In the genomic region with DNA sequence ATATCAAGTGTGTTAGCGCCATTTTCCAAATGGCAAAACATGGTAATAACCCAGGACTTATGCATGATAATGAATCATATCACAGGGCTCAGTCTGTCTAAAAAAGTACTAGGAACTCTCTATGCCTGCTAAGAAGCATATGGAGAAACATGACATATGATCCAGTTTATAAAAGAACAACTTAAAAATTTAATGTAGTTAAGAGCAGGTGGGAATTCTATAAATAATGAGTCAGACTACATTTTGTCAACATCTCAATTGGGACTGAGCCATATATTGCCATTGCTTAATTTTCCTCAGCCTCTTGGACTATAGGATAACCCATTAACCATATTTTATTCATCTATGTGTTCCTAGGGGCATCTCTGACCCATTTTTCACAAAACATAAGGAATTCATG, we compare ENCODE assay signal across 26 cellular contexts.
"Had no signal": no experiment of that assay in that cellular context is flagged by ENCODE, and none has a peak within 500 bp of the region (broad histone marks: within the 10 kb centered on the region; RNA-seq: fewer than 3 reads in every experiment).

No MANE protein-coding gene starts in this region.

- H3K4me1 Mint-ChIP-seq: immature natural killer cell; naive thymus-derived CD4-positive, alpha-beta T cell; stimulated activated effector memory CD8-positive, alpha-beta T cell treated with anti-CD3 and anti-CD28 coated beads, Interleukin-12 subunit alpha, Interleukin-12 subunit beta, amount 100 ng/mL, for 72 hours had no signal

- H3K9me3 ChIP-seq: left lung, lower lobe of right lung, mucosa of descending colon, pancreas, prostate gland, spleen, suprapubic skin, thoracic aorta, tibial artery, upper lobe of right lung had no signal

- H3K27me3 Mint-ChIP-seq: natural killer cell treated with Interleukin-12 subunit alpha and Interleukin-12 subunit beta and Interleukin-15 and Interleukin-18, amount 100 ng/mL, for 72 hours; stimulated activated naive CD8-positive, alpha-beta T cell treated with anti-CD3 and anti-CD28 coated beads, Interleukin-15, Interleukin-2, amounts not matched to agents 100 ng/mL and 50 ng/mL, for 24 hours had no signal

- H3K36me3 Mint-ChIP-seq: immature natural killer cell; naive thymus-derived CD4-positive, alpha-beta T cell; natural killer cell treated with Interleukin-12 subunit alpha and Interleukin-12 subunit beta and Interleukin-15 and Interleukin-18, amount 100 ng/mL, for 72 hours; stimulated activated effector memory CD8-positive, alpha-beta T cell treated with anti-CD3 and anti-CD28 coated beads, Interleukin-12 subunit alpha, Interleukin-12 subunit beta, amount 100 ng/mL, for 72 hours had no signal

- H3K27ac ChIP-seq: left lung, lower lobe of right lung, pancreas, prostate gland, skin epidermis, spleen, suprapubic skin, thoracic aorta, tibial artery, upper lobe of right lung had no signal

- H3K27ac Mint-ChIP-seq: immature natural killer cell; naive thymus-derived CD4-positive, alpha-beta T cell; natural killer cell treated with Interleukin-12 subunit alpha and Interleukin-12 subunit beta and Interleukin-15 and Interleukin-18, amount 100 ng/mL, for 72 hours; stimulated activated effector memory CD8-positive, alpha-beta T cell treated with anti-CD3 and anti-CD28 coated beads, Interleukin-12 subunit alpha, Interleukin-12 subunit beta, amount 100 ng/mL, for 72 hours; stimulated activated naive CD8-positive, alpha-beta T cell treated with anti-CD3 and anti-CD28 coated beads, Interleukin-15, Interleukin-2, amounts not matched to agents 100 ng/mL and 50 ng/mL, for 24 hours had no signal

- H3K4me1 ChIP-seq: left lung, lower lobe of right lung, pancreas, prostate gland, spleen, suprapubic skin, tibial artery, upper lobe of right lung had no signal

- ATAC-seq: left lung; lower lobe of right lung; naive thymus-derived CD4-positive, alpha-beta T cell; natural killer cell treated with Interleukin-12 subunit alpha and Interleukin-12 subunit beta and Interleukin-15 and Interleukin-18, amount 100 ng/mL, for 72 hours; pancreas; right cardiac atrium; sciatic nerve; stimulated activated effector memory CD8-positive, alpha-beta T cell treated with anti-CD3 and anti-CD28 coated beads, Interleukin-12 subunit alpha, Interleukin-12 subunit beta, amount 100 ng/mL, for 72 hours; upper lobe of right lung had no signal

- H3K27me3 ChIP-seq: left lung, pancreas, spleen, suprapubic skin, tibial artery, upper lobe of right lung had no signal

- H3K36me3 ChIP-seq: left lung, lower lobe of right lung, pancreas, prostate gland, spleen, suprapubic skin, thoracic aorta, tibial artery, upper lobe of right lung had no signal

- DNase-seq: hypothalamus; immature natural killer cell; kidney; left colon; left lung; lower lobe of right lung; midbrain; mucosa of descending colon; naive thymus-derived CD4-positive, alpha-beta T cell; pancreas; posterior cingulate gyrus; right cardiac atrium; spleen; stimulated activated CD4-positive, alpha-beta T cell treated with anti-CD3 and anti-CD28 coated beads, Interleukin-4, amount 100 ng/mL, for 24 hours; stimulated activated naive CD4-positive, alpha-beta T cell; tibial artery; trophoblast cell; upper lobe of right lung had no signal

- H3K9me3 Mint-ChIP-seq: natural killer cell treated with Interleukin-12 subunit alpha and Interleukin-12 subunit beta and Interleukin-15 and Interleukin-18, amount 100 ng/mL, for 72 hours; stimulated activated effector memory CD8-positive, alpha-beta T cell treated with anti-CD3 and anti-CD28 coated beads, Interleukin-12 subunit alpha, Interleukin-12 subunit beta, amount 100 ng/mL, for 72 hours had no signal

- H3K4me3 ChIP-seq: left lung, lower lobe of right lung, mucosa of descending colon, pancreas, prostate gland, skin epidermis, spleen, suprapubic skin, thoracic aorta, tibial artery, upper lobe of right lung had no signal

- H3K4me3 Mint-ChIP-seq: immature natural killer cell; naive thymus-derived CD4-positive, alpha-beta T cell; natural killer cell treated with Interleukin-12 subunit alpha and Interleukin-12 subunit beta and Interleukin-15 and Interleukin-18, amount 100 ng/mL, for 72 hours; stimulated activated effector memory CD8-positive, alpha-beta T cell treated with anti-CD3 and anti-CD28 coated beads, Interleukin-12 subunit alpha, Interleukin-12 subunit beta, amount 100 ng/mL, for 72 hours; stimulated activated naive CD8-positive, alpha-beta T cell treated with anti-CD3 and anti-CD28 coated beads, Interleukin-15, Interleukin-2, amounts not matched to agents 100 ng/mL and 50 ng/mL, for 24 hours had no signal
